ENCODE assay signal across 15 cellular contexts in the genomic region with DNA sequence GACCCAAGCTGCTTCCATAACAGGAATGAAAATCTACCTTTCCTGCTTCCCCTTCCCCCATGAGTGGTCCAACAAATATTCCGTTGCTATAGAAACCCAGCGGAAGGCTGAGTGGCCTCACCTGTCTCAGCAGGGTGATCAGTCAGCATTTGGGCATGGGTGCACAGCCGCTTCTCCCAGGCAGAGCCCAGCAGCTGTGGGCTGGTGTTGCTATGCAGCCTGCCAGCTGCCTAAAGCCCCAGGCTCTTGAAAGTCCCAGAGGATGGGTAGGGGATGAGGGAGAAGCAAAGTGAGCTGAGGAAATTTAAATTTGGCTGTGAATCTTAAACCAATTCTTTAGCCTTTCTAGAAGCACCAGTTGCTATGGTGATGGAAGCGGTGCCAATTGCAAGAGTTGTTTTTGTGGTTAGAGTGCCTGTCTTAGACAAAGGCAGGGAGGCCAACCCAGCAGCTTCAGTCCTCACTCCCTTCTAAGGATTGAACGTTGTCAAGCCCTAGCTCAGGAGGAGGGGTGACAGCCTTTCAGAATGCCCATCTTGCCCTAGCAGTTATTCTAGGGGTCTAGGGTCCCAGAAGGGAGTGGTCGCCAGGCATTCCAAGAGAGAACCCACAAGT.
DNase-seq lines count a peak whose midpoint lies in the region; ATAC-seq, FAIRE-seq and TF ChIP-seq lines count a peak whose summit lies in the region.
"Had no signal": no experiment of that assay in that cellular context is flagged by ENCODE, and none has a peak within 500 bp of the region (broad histone marks: within the 10 kb centered on the region; RNA-seq: fewer than 3 reads in every experiment).

No MANE protein-coding gene starts in this region.

- H3K36me3 ChIP-seq in K562 (ENCODE audit: control insufficient read depth, insufficient read depth, low read length): no peaks in the 10 kb centered on the region
- no peaks in the 10 kb centered on the region for H3K36me3 ChIP-seq in PC-3 (ENCODE audit: low read depth, low read length)
- H3K36me3 ChIP-seq: HAP-1, tibial nerve had no signal

- H3K9me1 ChIP-seq in K562 (ENCODE audit: control insufficient read depth, insufficient read depth, low read length): no peaks in the 10 kb centered on the region

- no peaks in the 10 kb centered on the region for H3F3A ChIP-seq in PC-3 (ENCODE audit: low read length, unreplicated experiment)

- no peak for TF ChIP-seq CTCF in K562 (IDR thresholded peaks at IDR 0.05 in 2 of 3, conservative IDR thresholded peaks at IDR 0.05 in 1 of 3; ENCODE audit: insufficient read depth in 2 of 3, low read depth in 1 of 3, low read length in 3 of 3)
- no peak for TF ChIP-seq CTCF in mesothelial cell of epicardium (IDR thresholded peaks at IDR 0.05; ENCODE audit: unreplicated experiment)
- TF ChIP-seq CTCF in PC-3 (conservative IDR thresholded peaks at IDR 0.05; ENCODE audit: low read depth, low read length): no peak

- WGBS in K562 (ENCODE audit: insufficient coverage, low coverage, missing lambda C conversion rate): 74% methylated on average over 6 of the region's 6 CpGs

- peak overlapping the region; percentile 4 for H3K27ac Mint-ChIP-seq in mesothelial cell of epicardium
- H3K27ac Mint-ChIP-seq: activated naive CD8-positive, alpha-beta T cell; CD8-positive, alpha-beta memory T cell had no signal

- H3K4me3 ChIP-seq in K562 (no peak overlapping the region), PC-3 (ENCODE audit: low read length) (no peak overlapping the region)
- H3K4me3 ChIP-seq: HAP-1, tibial nerve had no signal

- no peaks in the 10 kb centered on the region for H3K27me3 ChIP-seq in K562 (ENCODE audit: control insufficient read depth in 2 of 2, insufficient read depth in 2 of 2, low read length in 2 of 2)
- no peaks in the 10 kb centered on the region for H3K27me3 ChIP-seq in PC-3 (ENCODE audit: low read length)

- in situ Hi-C loops in K562 (cut with MboI): no loop called here

- intact Hi-C loops in K562 (cut with micrococcal nuclease) (loop anchor here (5.0 to 10.0 kb wide), 3 partner anchors 53 to 268 kb away; no protein-coding TSS in a partner anchor), PC-3 (cut with micrococcal nuclease) (no loop called here)

- POLR2A ChIA-PET in K562 (lab: Yijun Ruan, JAX) (interaction anchor here (1.1 kb wide), 1 partner anchor 12 kb away, joined by 4 read pairs; no protein-coding TSS in a partner anchor), PC-3 (lab: Charles Lee; ENCODE audit: unreplicated experiment) (interaction anchor here (0.6 kb wide), 1 partner anchor 216 kb away, joined by 8 read pairs; no protein-coding TSS in a partner anchor)

- no TSS peak for BruUV-seq in K562 (replicated peaks; lab: Mats Ljungman, UMichigan)
- no TSS peak for BruUV-seq in PC-3 (replicated peaks; lab: Mats Ljungman, UMichigan)

- H3K27me3 Mint-ChIP-seq in mesothelial cell of epicardium (ENCODE audit: low read depth): peaks cover 5% of the 10 kb centered on the region

- H3K9me2 ChIP-seq in PC-3 (replicated peaks; ENCODE audit: low read length): no peaks in the 10 kb centered on the region

- DNase-seq in Ammon's horn (ENCODE audit: low spot score): peak; percentile 70
- DNase-seq in M059J (ENCODE audit: low read depth): peak; percentile 86
- no peak for DNase-seq in K562 (ENCODE audit: extremely low read depth in 1 of 4, low spot score in 3 of 4)
- DNase-seq in mesothelial cell of epicardium (ENCODE audit: low spot score in 2 of 2, unreplicated experiment in 2 of 2): no peak
- DNase-seq in UCSD-AML1 (lab: John Stamatoyannopoulos, UW; ENCODE audit: unreplicated experiment): no peak
- DNase-seq in PC-3: no peak
- no peak for DNase-seq in activated naive CD4-positive, alpha-beta T cell treated with Interleukin-2 at 50 U/mL for 16 hours
- DNase-seq: activated CD4-positive, CD25-positive, alpha-beta regulatory T cell; CD8-positive, alpha-beta memory T cell; stimulated activated CD4-positive, alpha-beta T cell treated with anti-CD3 and anti-CD28 coated beads, Interleukin-1b, Interleukin-23, amount 100 ng/mL, for 48 hours had no signal

- no peak overlapping the region for H2AFZ ChIP-seq in K562 (ENCODE audit: low read depth, low read length)
- H2AFZ ChIP-seq in PC-3 (ENCODE audit: low read length): no peak overlapping the region

- no peaks in the 10 kb centered on the region for H3K36me3 Mint-ChIP-seq in mesothelial cell of epicardium
- H3K36me3 Mint-ChIP-seq: activated naive CD8-positive, alpha-beta T cell; CD8-positive, alpha-beta memory T cell had no signal

- H3K79me2 ChIP-seq in K562 (ENCODE audit: control insufficient read depth, insufficient read depth, low read length) (no peaks in the 10 kb centered on the region), PC-3 (ENCODE audit: low read length) (no peaks in the 10 kb centered on the region)

- H4K20me1 ChIP-seq in K562 (replicated peaks; ENCODE audit: control insufficient read depth, insufficient read depth, low read length) (no peaks in the 10 kb centered on the region), PC-3 (ENCODE audit: low read length) (no peaks in the 10 kb centered on the region)

- no peak overlapping the region for H3K4me2 ChIP-seq in K562 (ENCODE audit: insufficient read depth, low read length)
- no peak overlapping the region for H3K4me2 ChIP-seq in PC-3 (ENCODE audit: low read length)

- CTCF ChIA-PET in K562 (lab: Yijun Ruan, JAX; ENCODE audit: low intra/inter-chr PET ratio) (no interaction called here), PC-3 (lab: Charles Lee) (no interaction called here)

- no peak for TF ChIP-seq RAD21 in K562 (CRISPR knock-in tag; conservative IDR thresholded peaks at IDR 0.05 in 1 of 2, IDR thresholded peaks at IDR 0.05 in 1 of 2)

- FAIRE-seq in K562 (lab: Jason Lieb, UNC): no peak
- FAIRE-seq: frontal cortex had no signal

- H3K9ac ChIP-seq in K562 (ENCODE audit: insufficient read depth in 1 of 2, low read depth in 2 of 2, low read length in 2 of 2) (peak overlapping the region in 1 of 2 experiments; percentile 62; a peak in 1 of 4 replicates), PC-3 (ENCODE audit: low read length) (no peak overlapping the region)

- H3K4me3 Mint-ChIP-seq in mesothelial cell of epicardium: no peak overlapping the region
- H3K4me3 Mint-ChIP-seq: activated naive CD8-positive, alpha-beta T cell had no signal

- TF ChIP-seq EP300 in K562 (IDR thresholded peaks at IDR 0.05; ENCODE audit: low read length): no peak

- H3K27ac ChIP-seq in K562 (ENCODE audit: extremely low read depth, low read depth, low read length): no peak overlapping the region
- no peak overlapping the region for H3K27ac ChIP-seq in PC-3 (ENCODE audit: low read length)
- H3K27ac ChIP-seq: tibial nerve had no signal

- no peak for TF ChIP-seq POLR2A in K562 (conservative IDR thresholded peaks at IDR 0.05)

- ATAC-seq in K562 (no peak), PC-3 (no peak), HG03442 (IDR thresholded peaks at IDR 0.05; ENCODE audit: unreplicated experiment) (no peak)

- H3K4me1 Mint-ChIP-seq in mesothelial cell of epicardium: peaks cover 26% of the 10 kb centered on the region

- H3K9me3 Mint-ChIP-seq in mesothelial cell of epicardium: no peaks in the 10 kb centered on the region
- H3K9me3 Mint-ChIP-seq: CD8-positive, alpha-beta memory T cell had no signal

- no peaks in the 10 kb centered on the region for H3K9me3 ChIP-seq in K562 (replicated peaks; ENCODE audit: control insufficient read depth, insufficient read depth, low read depth, low read length)
- H3K9me3 ChIP-seq in PC-3 (ENCODE audit: low read length): no peaks in the 10 kb centered on the region
- H3K9me3 ChIP-seq: HAP-1, tibial nerve had no signal

- H3K4me1 ChIP-seq in K562 (replicated peaks in 1 of 2; ENCODE audit: control insufficient read depth in 2 of 2, insufficient read depth in 2 of 2, low read length in 2 of 2): peaks cover 10 to 15% of the 10 kb centered on the region in 2 experiments; a peak in 4 of 5 replicates
- peaks cover 9% of the 10 kb centered on the region for H3K4me1 ChIP-seq in PC-3 (ENCODE audit: insufficient read depth, low read length)
- H3K4me1 ChIP-seq: HAP-1 had no signal

TF ChIP-seq in K562, 482 proteins besides CTCF, POLR2A, EP300 and RAD21:
- TF ChIP-seq RFX1 (IDR thresholded peaks at IDR 0.05): peak; percentile 62
- TF ChIP-seq, protein P1, sequence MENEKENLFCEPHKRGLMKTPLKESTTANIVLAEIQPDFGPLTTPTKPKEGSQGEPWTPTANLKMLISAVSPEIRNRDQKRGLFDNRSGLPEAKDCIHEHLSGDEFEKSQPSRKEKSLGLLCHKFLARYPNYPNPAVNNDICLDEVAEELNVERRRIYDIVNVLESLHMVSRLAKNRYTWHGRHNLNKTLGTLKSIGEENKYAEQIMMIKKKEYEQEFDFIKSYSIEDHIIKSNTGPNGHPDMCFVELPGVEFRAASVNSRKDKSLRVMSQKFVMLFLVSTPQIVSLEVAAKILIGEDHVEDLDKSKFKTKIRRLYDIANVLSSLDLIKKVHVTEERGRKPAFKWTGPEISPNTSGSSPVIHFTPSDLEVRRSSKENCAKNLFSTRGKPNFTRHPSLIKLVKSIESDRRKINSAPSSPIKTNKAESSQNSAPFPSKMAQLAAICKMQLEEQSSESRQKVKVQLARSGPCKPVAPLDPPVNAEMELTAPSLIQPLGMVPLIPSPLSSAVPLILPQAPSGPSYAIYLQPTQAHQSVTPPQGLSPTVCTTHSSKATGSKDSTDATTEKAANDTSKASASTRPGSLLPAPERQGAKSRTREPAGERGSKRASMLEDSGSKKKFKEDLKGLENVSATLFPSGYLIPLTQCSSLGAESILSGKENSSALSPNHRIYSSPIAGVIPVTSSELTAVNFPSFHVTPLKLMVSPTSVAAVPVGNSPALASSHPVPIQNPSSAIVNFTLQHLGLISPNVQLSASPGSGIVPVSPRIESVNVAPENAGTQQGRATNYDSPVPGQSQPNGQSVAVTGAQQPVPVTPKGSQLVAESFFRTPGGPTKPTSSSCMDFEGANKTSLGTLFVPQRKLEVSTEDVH (IDR thresholded peaks at IDR 0.05; ENCODE audit: low read depth, partially characterized antibody): no peak

Comparison
In these comparisons a context has a peak if more than half of its experiments do, and no peak if none do; other contexts are left out.
1. DNase-seq: peak in Ammon's horn (single experiment) and M059J (single experiment); none in K562 (0 of 4), mesothelial cell of epicardium (0 of 2), UCSD-AML1 (single experiment), PC-3 (single experiment) and activated naive CD4-positive, alpha-beta T cell treated with Interleukin-2 at 50 U/mL for 16 hours (single experiment).